In the genomic region with DNA sequence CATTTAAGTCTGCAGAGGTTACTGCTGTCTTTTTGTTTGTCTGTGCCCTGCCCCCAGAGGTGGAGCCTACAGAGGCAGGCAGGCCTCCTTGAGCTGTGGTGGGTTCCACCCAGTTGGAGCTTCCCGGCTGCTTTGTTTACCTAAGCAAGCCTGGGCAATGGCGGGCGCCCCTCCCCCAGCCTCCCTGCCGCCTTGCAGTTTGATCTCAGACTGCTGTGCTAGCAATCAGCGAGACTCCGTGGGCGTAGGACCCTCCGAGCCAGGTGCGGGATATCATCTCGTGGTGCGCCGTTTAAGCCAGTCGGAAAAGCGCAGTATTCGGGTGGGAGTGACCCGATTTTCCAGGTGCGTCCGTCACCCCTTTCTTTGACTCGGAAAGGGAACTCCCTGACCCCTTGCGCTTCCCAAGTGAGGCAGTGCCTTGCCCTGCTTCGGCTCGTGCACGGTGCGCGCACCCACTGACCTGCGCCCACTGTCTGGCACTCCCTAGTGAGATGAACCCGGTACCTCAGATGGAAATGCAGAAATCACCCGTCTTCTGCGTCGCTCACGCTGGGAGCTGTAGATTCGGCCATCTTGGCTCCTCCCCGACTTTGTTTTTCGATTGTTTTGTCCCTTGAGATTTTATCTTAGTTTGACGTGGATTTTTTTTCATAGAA, we compare ENCODE assay signal across 1 cellular context.
TF ChIP-seq lines count a peak whose summit lies in the region.

No MANE protein-coding gene starts in this region.

TF ChIP-seq in HEK293, 187 proteins besides CTCF, POLR2A, EP300 and RAD21 (continued from another document):
- peak; percentile 30; the same call in 1 of the 2 replicates for TF ChIP-seq ZNF660 (tag by site-specific recombination; IDR thresholded peaks at IDR 0.05)
- TF ChIP-seq ZNF629 (tag by site-specific recombination; IDR thresholded peaks at IDR 0.05): peak; percentile 41
- TF ChIP-seq, protein P1, sequence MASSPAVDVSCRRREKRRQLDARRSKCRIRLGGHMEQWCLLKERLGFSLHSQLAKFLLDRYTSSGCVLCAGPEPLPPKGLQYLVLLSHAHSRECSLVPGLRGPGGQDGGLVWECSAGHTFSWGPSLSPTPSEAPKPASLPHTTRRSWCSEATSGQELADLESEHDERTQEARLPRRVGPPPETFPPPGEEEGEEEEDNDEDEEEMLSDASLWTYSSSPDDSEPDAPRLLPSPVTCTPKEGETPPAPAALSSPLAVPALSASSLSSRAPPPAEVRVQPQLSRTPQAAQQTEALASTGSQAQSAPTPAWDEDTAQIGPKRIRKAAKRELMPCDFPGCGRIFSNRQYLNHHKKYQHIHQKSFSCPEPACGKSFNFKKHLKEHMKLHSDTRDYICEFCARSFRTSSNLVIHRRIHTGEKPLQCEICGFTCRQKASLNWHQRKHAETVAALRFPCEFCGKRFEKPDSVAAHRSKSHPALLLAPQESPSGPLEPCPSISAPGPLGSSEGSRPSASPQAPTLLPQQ (tag by site-specific recombination; IDR thresholded peaks at IDR 0.05): 0 out of 2 replicates have a peak, but pooled peaks have one; percentile 38
- peak; percentile 58 for TF ChIP-seq WT1 (tag by site-specific recombination; IDR thresholded peaks at IDR 0.05)
- TF ChIP-seq, protein P2, sequence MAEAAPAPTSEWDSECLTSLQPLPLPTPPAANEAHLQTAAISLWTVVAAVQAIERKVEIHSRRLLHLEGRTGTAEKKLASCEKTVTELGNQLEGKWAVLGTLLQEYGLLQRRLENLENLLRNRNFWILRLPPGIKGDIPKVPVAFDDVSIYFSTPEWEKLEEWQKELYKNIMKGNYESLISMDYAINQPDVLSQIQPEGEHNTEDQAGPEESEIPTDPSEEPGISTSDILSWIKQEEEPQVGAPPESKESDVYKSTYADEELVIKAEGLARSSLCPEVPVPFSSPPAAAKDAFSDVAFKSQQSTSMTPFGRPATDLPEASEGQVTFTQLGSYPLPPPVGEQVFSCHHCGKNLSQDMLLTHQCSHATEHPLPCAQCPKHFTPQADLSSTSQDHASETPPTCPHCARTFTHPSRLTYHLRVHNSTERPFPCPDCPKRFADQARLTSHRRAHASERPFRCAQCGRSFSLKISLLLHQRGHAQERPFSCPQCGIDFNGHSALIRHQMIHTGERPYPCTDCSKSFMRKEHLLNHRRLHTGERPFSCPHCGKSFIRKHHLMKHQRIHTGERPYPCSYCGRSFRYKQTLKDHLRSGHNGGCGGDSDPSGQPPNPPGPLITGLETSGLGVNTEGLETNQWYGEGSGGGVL (tag by site-specific recombination; IDR thresholded peaks at IDR 0.05): peak; percentile 56
- peak; percentile 57 for TF ChIP-seq ZNF335 (tag by site-specific recombination; conservative IDR thresholded peaks at IDR 0.05)
- TF ChIP-seq, protein P3, sequence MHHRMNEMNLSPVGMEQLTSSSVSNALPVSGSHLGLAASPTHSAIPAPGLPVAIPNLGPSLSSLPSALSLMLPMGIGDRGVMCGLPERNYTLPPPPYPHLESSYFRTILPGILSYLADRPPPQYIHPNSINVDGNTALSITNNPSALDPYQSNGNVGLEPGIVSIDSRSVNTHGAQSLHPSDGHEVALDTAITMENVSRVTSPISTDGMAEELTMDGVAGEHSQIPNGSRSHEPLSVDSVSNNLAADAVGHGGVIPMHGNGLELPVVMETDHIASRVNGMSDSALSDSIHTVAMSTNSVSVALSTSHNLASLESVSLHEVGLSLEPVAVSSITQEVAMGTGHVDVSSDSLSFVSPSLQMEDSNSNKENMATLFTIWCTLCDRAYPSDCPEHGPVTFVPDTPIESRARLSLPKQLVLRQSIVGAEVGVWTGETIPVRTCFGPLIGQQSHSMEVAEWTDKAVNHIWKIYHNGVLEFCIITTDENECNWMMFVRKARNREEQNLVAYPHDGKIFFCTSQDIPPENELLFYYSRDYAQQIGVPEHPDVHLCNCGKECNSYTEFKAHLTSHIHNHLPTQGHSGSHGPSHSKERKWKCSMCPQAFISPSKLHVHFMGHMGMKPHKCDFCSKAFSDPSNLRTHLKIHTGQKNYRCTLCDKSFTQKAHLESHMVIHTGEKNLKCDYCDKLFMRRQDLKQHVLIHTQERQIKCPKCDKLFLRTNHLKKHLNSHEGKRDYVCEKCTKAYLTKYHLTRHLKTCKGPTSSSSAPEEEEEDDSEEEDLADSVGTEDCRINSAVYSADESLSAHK (tag by site-specific recombination; IDR thresholded peaks at IDR 0.05): 0 out of 2 replicates have a peak, but pooled peaks have one; percentile 6
- TF ChIP-seq YY2 (tag by site-specific recombination; IDR thresholded peaks at IDR 0.05): peak; percentile 16; the same call in 1 of the 2 replicates
- TF ChIP-seq ZBTB48 (tag by site-specific recombination; IDR thresholded peaks at IDR 0.05): peak; percentile 97
- TF ChIP-seq, protein P4, sequence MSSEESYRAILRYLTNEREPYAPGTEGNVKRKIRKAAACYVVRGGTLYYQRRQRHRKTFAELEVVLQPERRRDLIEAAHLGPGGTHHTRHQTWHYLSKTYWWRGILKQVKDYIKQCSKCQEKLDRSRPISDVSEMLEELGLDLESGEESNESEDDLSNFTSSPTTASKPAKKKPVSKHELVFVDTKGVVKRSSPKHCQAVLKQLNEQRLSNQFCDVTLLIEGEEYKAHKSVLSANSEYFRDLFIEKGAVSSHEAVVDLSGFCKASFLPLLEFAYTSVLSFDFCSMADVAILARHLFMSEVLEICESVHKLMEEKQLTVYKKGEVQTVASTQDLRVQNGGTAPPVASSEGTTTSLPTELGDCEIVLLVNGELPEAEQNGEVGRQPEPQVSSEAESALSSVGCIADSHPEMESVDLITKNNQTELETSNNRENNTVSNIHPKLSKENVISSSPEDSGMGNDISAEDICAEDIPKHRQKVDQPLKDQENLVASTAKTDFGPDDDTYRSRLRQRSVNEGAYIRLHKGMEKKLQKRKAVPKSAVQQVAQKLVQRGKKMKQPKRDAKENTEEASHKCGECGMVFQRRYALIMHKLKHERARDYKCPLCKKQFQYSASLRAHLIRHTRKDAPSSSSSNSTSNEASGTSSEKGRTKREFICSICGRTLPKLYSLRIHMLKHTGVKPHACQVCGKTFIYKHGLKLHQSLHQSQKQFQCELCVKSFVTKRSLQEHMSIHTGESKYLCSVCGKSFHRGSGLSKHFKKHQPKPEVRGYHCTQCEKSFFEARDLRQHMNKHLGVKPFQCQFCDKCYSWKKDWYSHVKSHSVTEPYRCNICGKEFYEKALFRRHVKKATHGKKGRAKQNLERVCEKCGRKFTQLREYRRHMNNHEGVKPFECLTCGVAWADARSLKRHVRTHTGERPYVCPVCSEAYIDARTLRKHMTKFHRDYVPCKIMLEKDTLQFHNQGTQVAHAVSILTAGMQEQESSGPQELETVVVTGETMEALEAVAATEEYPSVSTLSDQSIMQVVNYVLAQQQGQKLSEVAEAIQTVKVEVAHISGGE (tag by site-specific recombination; conservative IDR thresholded peaks at IDR 0.05; ENCODE audit: low read depth): 0 out of 2 replicates have a peak, but pooled peaks have one; percentile 33
- TF ChIP-seq GLIS2 (tag by site-specific recombination; IDR thresholded peaks at IDR 0.05): peak; percentile 76
- TF ChIP-seq, protein P5, sequence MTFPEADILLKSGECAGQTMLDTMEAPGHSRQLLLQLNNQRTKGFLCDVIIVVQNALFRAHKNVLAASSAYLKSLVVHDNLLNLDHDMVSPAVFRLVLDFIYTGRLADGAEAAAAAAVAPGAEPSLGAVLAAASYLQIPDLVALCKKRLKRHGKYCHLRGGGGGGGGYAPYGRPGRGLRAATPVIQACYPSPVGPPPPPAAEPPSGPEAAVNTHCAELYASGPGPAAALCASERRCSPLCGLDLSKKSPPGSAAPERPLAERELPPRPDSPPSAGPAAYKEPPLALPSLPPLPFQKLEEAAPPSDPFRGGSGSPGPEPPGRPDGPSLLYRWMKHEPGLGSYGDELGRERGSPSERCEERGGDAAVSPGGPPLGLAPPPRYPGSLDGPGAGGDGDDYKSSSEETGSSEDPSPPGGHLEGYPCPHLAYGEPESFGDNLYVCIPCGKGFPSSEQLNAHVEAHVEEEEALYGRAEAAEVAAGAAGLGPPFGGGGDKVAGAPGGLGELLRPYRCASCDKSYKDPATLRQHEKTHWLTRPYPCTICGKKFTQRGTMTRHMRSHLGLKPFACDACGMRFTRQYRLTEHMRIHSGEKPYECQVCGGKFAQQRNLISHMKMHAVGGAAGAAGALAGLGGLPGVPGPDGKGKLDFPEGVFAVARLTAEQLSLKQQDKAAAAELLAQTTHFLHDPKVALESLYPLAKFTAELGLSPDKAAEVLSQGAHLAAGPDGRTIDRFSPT (tag by site-specific recombination; IDR thresholded peaks at IDR 0.05): peak; percentile 61; the same call in 1 of the 2 replicates
- peak; percentile 88 for TF ChIP-seq ZBTB20 (tag by site-specific recombination; IDR thresholded peaks at IDR 0.05)
- TF ChIP-seq ZIC2 (tag by site-specific recombination; IDR thresholded peaks at IDR 0.05): peak; percentile 42; the same call in 1 of the 2 replicates
- peak; percentile 63; the same call in 1 of the 2 replicates for TF ChIP-seq ZSCAN30 (tag by site-specific recombination; IDR thresholded peaks at IDR 0.05)
- TF ChIP-seq ZNF394 (tag by site-specific recombination; IDR thresholded peaks at IDR 0.05; ENCODE audit: borderline replicate concordance): peak; percentile 41
- TF ChIP-seq ZFP37 (tag by site-specific recombination; IDR thresholded peaks at IDR 0.05): peak; percentile 79; the same call in 1 of the 2 replicates
- peak; percentile 40; the same call in 1 of the 2 replicates for TF ChIP-seq ZNF121 (tag by site-specific recombination; IDR thresholded peaks at IDR 0.05)
- peak; percentile 79 for TF ChIP-seq EGR2 (tag by site-specific recombination; IDR thresholded peaks at IDR 0.05; ENCODE audit: low read depth)
- peak; percentile 38; the same call in 1 of the 2 replicates for TF ChIP-seq FEZF1 (tag by site-specific recombination; IDR thresholded peaks at IDR 0.05)
- TF ChIP-seq ZNF600 (tag by site-specific recombination; IDR thresholded peaks at IDR 0.05): peak; percentile 79
- TF ChIP-seq, protein P6, sequence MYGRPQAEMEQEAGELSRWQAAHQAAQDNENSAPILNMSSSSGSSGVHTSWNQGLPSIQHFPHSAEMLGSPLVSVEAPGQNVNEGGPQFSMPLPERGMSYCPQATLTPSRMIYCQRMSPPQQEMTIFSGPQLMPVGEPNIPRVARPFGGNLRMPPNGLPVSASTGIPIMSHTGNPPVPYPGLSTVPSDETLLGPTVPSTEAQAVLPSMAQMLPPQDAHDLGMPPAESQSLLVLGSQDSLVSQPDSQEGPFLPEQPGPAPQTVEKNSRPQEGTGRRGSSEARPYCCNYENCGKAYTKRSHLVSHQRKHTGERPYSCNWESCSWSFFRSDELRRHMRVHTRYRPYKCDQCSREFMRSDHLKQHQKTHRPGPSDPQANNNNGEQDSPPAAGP (tag by site-specific recombination; IDR thresholded peaks at IDR 0.05): 0 out of 2 replicates have a peak, but pooled peaks have one; percentile 62
